In the genomic region with DNA sequence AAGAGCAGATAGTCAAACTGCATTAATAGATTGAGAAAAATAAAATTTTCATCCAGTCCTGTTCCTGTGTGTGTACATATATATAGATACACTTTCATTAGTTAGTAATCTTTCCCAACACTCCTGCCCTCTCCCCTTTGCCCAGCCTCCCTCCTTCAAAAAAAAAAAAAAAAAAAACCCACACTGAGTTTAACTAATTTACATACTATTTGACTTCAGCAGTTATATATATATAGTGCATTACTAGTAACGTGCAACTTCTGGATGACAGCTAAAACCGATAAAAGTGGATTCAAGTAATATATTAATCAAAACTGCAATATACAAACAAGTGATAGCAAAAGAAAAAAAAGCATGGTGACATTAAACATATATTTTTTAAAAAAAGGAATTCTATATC, we compare ENCODE assay signal across 11 cellular contexts. TPM values are rescaled to one million over a fixed set of nuclear protein-coding genes. Genes with fewer than 3 reads are reported as not detected.
DNase-seq lines count a peak whose midpoint lies in the region; ATAC-seq, FAIRE-seq and TF ChIP-seq lines count a peak whose summit lies in the region.
"Had no signal": no experiment of that assay in that cellular context is flagged by ENCODE, and none has a peak within 500 bp of the region (broad histone marks: within the 10 kb centered on the region; RNA-seq: fewer than 3 reads in every experiment).

No MANE protein-coding gene starts in this region.

- peak overlapping the region; percentile 88 for H3K4me2 ChIP-seq in A549

- TF ChIP-seq POLR2A in A549 (IDR thresholded peaks at IDR 0.05; ENCODE audit: low read length), result no peak

- DNase-seq in A549 (ENCODE audit: low read depth in 1 of 2, low spot score in 1 of 2) (no peak), NT2/D1 (ENCODE audit: low read depth, low spot score) (no peak), epithelial cell of proximal tubule (ENCODE audit: low read depth) (no peak), GDM1 (lab: John Stamatoyannopoulos, UW) (no peak)
- no peak for DNase-seq in activated CD4-positive, alpha-beta T cell treated with anti-CD3 and anti-CD28 coated beads, Interleukin-2, amount 50 U/mL, for 4 hours
- DNase-seq: AML-193; stimulated activated CD4-positive, alpha-beta T cell treated with anti-CD3 and anti-CD28 coated beads, Interleukin-2, amount 100 ng/mL, for 24 hours had no signal

- H3K36me3 ChIP-seq in NT2/D1 (ENCODE audit: insufficient read depth, insufficient read length, low read length), result no peaks in the 10 kb centered on the region
- no peaks in the 10 kb centered on the region for H3K36me3 ChIP-seq in neuron (ENCODE audit: insufficient read depth, low read length)

- TF ChIP-seq CTCF in A549 (IDR thresholded peaks at IDR 0.05), result no peak
- no peak for TF ChIP-seq CTCF in epithelial cell of proximal tubule (conservative IDR thresholded peaks at IDR 0.05; ENCODE audit: low read depth, low read length)

- 28% methylated on average over 2 of the region's 2 CpGs for WGBS in A549 (ENCODE audit: missing lambda C conversion rate)

- H3K9me3 ChIP-seq in A549, result no peaks in the 10 kb centered on the region
- no peaks in the 10 kb centered on the region for H3K9me3 ChIP-seq in NT2/D1 (ENCODE audit: insufficient read depth, low read length)
- H3K9me3 ChIP-seq in neuron (ENCODE audit: low read length), result no peaks in the 10 kb centered on the region

- H3K27me3 ChIP-seq in NT2/D1 (ENCODE audit: insufficient read depth, insufficient read length) (no peaks in the 10 kb centered on the region), neuron (ENCODE audit: insufficient read depth, low read length) (no peaks in the 10 kb centered on the region)

- no peak for TF ChIP-seq RAD21 in A549 (conservative IDR thresholded peaks at IDR 0.05 in 1 of 2, IDR thresholded peaks at IDR 0.05 in 1 of 2)

- peaks cover 37% of the 10 kb centered on the region for H3K4me1 ChIP-seq in A549
- no peaks in the 10 kb centered on the region for H3K4me1 ChIP-seq in NT2/D1 (ENCODE audit: insufficient read depth, insufficient read length)
- H3K4me1 ChIP-seq in neuron (ENCODE audit: insufficient read depth, low read length), result peaks cover 40% of the 10 kb centered on the region

- H3K9ac ChIP-seq in NT2/D1 (ENCODE audit: insufficient read length, low read depth), result no peak overlapping the region

- H3K27ac ChIP-seq in A549, result peak overlapping the region in 1 of 2 experiments; percentile 99; a peak in 3 of 6 replicates
- H3K27ac ChIP-seq: HL-60 had no signal

- ATAC-seq in A549 (no peak), HG02870 (IDR thresholded peaks at IDR 0.05; ENCODE audit: unreplicated experiment) (no peak), GM19395 (IDR thresholded peaks at IDR 0.05; ENCODE audit: unreplicated experiment) (no peak)

- peak overlapping the region; percentile 72 for H3K4me3 ChIP-seq in A549
- peak overlapping the region; percentile 48 for H3K4me3 ChIP-seq in NT2/D1 (ENCODE audit: insufficient read length, low read depth)
- peak overlapping the region; percentile 63 for H3K4me3 ChIP-seq in epithelial cell of proximal tubule (ENCODE audit: low read depth, low read length)
- peak overlapping the region; percentile 96 for H3K4me3 ChIP-seq in neuron (ENCODE audit: low read length)

- TF ChIP-seq EP300 in A549 (IDR thresholded peaks at IDR 0.05), result no peak

- no peak for FAIRE-seq in A549 (lab: Jason Lieb, UNC)

- CTCF ChIA-PET in A549 (lab: Yijun Ruan, JAX), result interaction anchor here (0.5 kb wide), 1 partner anchor 1107 kb away, joined by 3 read pairs; a partner anchor contains a TSS

- POLR2A ChIA-PET in A549 (lab: Yijun Ruan, JAX), result no interaction called here

- no peak overlapping the region for H2AFZ ChIP-seq in neuron (ENCODE audit: low read depth, low read length)

TF ChIP-seq in A549, 52 proteins besides CTCF, POLR2A, EP300 and RAD21:
- TF ChIP-seq HDAC2 (IDR thresholded peaks at IDR 0.05) (no peak), BHLHE40 (IDR thresholded peaks at IDR 0.05; ENCODE audit: low read depth, low read length) (no peak), SMC3 (IDR thresholded peaks at IDR 0.05) (no peak), CBX2 (IDR thresholded peaks at IDR 0.05; ENCODE audit: borderline replicate concordance, low read depth) (no peak), POLR2AphosphoS2 (conservative IDR thresholded peaks at IDR 0.05; ENCODE audit: low read length) (no peak), NR3C1 (IDR thresholded peaks at IDR 0.05) (no peak), FOXS1 (CRISPR knock-in tag; IDR thresholded peaks at IDR 0.05) (no peak), TP53 (CRISPR knock-in tag; IDR thresholded peaks at IDR 0.05) (no peak), CHD4 (IDR thresholded peaks at IDR 0.05; ENCODE audit: borderline replicate concordance) (no peak)
- TF ChIP-seq, protein P1, sequence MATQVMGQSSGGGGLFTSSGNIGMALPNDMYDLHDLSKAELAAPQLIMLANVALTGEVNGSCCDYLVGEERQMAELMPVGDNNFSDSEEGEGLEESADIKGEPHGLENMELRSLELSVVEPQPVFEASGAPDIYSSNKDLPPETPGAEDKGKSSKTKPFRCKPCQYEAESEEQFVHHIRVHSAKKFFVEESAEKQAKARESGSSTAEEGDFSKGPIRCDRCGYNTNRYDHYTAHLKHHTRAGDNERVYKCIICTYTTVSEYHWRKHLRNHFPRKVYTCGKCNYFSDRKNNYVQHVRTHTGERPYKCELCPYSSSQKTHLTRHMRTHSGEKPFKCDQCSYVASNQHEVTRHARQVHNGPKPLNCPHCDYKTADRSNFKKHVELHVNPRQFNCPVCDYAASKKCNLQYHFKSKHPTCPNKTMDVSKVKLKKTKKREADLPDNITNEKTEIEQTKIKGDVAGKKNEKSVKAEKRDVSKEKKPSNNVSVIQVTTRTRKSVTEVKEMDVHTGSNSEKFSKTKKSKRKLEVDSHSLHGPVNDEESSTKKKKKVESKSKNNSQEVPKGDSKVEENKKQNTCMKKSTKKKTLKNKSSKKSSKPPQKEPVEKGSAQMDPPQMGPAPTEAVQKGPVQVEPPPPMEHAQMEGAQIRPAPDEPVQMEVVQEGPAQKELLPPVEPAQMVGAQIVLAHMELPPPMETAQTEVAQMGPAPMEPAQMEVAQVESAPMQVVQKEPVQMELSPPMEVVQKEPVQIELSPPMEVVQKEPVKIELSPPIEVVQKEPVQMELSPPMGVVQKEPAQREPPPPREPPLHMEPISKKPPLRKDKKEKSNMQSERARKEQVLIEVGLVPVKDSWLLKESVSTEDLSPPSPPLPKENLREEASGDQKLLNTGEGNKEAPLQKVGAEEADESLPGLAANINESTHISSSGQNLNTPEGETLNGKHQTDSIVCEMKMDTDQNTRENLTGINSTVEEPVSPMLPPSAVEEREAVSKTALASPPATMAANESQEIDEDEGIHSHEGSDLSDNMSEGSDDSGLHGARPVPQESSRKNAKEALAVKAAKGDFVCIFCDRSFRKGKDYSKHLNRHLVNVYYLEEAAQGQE (IDR thresholded peaks at IDR 0.05), result no peak
- TF ChIP-seq, protein P2, sequence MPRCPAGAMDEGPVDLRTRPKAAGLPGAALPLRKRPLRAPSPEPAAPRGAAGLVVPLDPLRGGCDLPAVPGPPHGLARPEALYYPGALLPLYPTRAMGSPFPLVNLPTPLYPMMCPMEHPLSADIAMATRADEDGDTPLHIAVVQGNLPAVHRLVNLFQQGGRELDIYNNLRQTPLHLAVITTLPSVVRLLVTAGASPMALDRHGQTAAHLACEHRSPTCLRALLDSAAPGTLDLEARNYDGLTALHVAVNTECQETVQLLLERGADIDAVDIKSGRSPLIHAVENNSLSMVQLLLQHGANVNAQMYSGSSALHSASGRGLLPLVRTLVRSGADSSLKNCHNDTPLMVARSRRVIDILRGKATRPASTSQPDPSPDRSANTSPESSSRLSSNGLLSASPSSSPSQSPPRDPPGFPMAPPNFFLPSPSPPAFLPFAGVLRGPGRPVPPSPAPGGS (IDR thresholded peaks at IDR 0.05), result no peak
- TF ChIP-seq, protein P3, sequence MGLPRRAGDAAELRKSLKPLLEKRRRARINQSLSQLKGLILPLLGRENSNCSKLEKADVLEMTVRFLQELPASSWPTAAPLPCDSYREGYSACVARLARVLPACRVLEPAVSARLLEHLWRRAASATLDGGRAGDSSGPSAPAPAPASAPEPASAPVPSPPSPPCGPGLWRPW (IDR thresholded peaks at IDR 0.05), result no peak
- TF ChIP-seq, protein P4, sequence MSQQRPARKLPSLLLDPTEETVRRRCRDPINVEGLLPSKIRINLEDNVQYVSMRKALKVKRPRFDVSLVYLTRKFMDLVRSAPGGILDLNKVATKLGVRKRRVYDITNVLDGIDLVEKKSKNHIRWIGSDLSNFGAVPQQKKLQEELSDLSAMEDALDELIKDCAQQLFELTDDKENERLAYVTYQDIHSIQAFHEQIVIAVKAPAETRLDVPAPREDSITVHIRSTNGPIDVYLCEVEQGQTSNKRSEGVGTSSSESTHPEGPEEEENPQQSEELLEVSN (IDR thresholded peaks at IDR 0.05; ENCODE audit: borderline replicate concordance, low read depth), result no peak
TF ChIP-seq in A549: peak in this region for 0.

RNA-seq across cellular contexts. Expression of a gene that starts 1.4 kb away (rescaled TPM):
- polyA plus RNA-seq in A549 (2011; rRNA removed) (3.8 and 5.9 TPM in 2 replicates), A549 (2017; fragmentation: RNase III; extraction: RNeasy Plus Mini Kit Qiagen cat#74134 plus additional on column Dnase treatment) (1.8 to 1.9 TPM (median 1.9 TPM) in 3 replicates)
- polyA plus RNA-seq in A549 (2012; cell fraction: cytosol; rRNA removed), result 0.73 and 0.75 TPM in 2 replicates
- polyA plus RNA-seq in A549 (2012; cell fraction: nucleus; rRNA removed), result 1.4 and 2.2 TPM in 2 replicates
- polyA minus RNA-seq in A549 (2011; rRNA and poly(A)+ RNA removed), result 5.1 and 6.2 TPM in 2 replicates
- 3.2 and 7.7 TPM in 2 replicates for total RNA-seq in epithelial cell of proximal tubule
